In the genomic region with DNA sequence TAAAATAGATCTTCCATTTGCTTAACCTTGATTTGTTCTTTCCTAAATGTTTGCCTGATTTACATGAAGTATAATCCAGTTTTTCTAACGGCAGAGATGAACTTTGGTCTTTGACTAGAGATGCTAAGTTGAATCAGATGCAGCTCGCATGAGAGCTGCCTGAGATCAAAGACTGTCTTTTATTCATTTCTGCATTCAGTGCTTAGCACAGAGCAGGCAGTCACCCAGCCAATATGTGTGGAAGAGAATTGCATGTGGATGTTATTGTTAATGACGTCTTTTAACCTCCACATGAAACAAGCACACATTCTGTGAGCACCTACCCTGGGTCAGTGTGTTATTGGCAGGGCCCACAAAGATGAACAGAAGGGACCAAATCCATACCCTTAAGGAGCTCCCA, we compare ENCODE assay signal across 30 cellular contexts.
"Had no signal": no experiment of that assay in that cellular context is flagged by ENCODE, and none has a peak within 500 bp of the region (broad histone marks: within the 10 kb centered on the region; RNA-seq: fewer than 3 reads in every experiment).

No MANE protein-coding gene starts in this region.

- H3K4me1 Mint-ChIP-seq: activated CD4-positive, alpha-beta T cell treated with anti-CD3 and anti-CD28 coated beads for 36 hours; activated CD8-positive, alpha-beta memory T cell treated with anti-CD3 and anti-CD28 coated beads, Interleukin-2, amount 10 ng/mL, durations not matched to agents 7 days and 5 days; activated naive CD4-positive, alpha-beta T cell treated with anti-CD3 and anti-CD28 coated beads, Interleukin-2, amount 10 ng/mL, durations not matched to agents 7 days and 5 days; activated naive CD8-positive, alpha-beta T cell treated with anti-CD3 and anti-CD28 coated beads, Interleukin-2, amount 10 ng/mL, durations not matched to agents 7 days and 5 days; brain; T-helper 17 cell had no signal

- H3K27ac Mint-ChIP-seq: activated CD4-positive, alpha-beta memory T cell treated with anti-CD3 and anti-CD28 coated beads for 36 hours; activated CD4-positive, alpha-beta T cell treated with anti-CD3 and anti-CD28 coated beads for 36 hours; activated CD8-positive, alpha-beta memory T cell treated with anti-CD3 and anti-CD28 coated beads, Interleukin-2, amount 10 ng/mL, durations not matched to agents 7 days and 5 days; activated CD8-positive, alpha-beta T cell treated with anti-CD3 and anti-CD28 coated beads, Interleukin-2, amount 10 ng/mL, durations not matched to agents 7 days and 5 days; activated naive CD4-positive, alpha-beta T cell treated with anti-CD3 and anti-CD28 coated beads, Interleukin-2, amount 10 ng/mL, durations not matched to agents 7 days and 5 days; activated naive CD4-positive, alpha-beta T cell treated with anti-CD3 and anti-CD28 coated beads, Interleukin-2, amount 50 U/mL, for 72 hours; activated naive CD8-positive, alpha-beta T cell treated with anti-CD3 and anti-CD28 coated beads, Interleukin-2, amount 10 ng/mL, durations not matched to agents 7 days and 5 days; activated T-cell treated with anti-CD3 and anti-CD28 coated beads, Interleukin-2, amount 50 U/mL, for 72 hours; brain; T-helper 17 cell had no signal

- H3K4me3 Mint-ChIP-seq: activated CD4-positive, alpha-beta memory T cell treated with anti-CD3 and anti-CD28 coated beads for 36 hours; activated CD4-positive, alpha-beta T cell treated with anti-CD3 and anti-CD28 coated beads for 36 hours; activated CD8-positive, alpha-beta memory T cell treated with anti-CD3 and anti-CD28 coated beads, Interleukin-2, amount 10 ng/mL, durations not matched to agents 7 days and 5 days; activated CD8-positive, alpha-beta T cell treated with anti-CD3 and anti-CD28 coated beads, Interleukin-2, amount 10 ng/mL, durations not matched to agents 7 days and 5 days; activated naive CD4-positive, alpha-beta T cell treated with anti-CD3 and anti-CD28 coated beads, Interleukin-2, amount 10 ng/mL, durations not matched to agents 7 days and 5 days; activated naive CD8-positive, alpha-beta T cell treated with anti-CD3 and anti-CD28 coated beads, Interleukin-2, amount 10 ng/mL, durations not matched to agents 7 days and 5 days; activated T-cell treated with anti-CD3 and anti-CD28 coated beads, Interleukin-2, amount 50 U/mL, for 72 hours; brain; T-helper 17 cell had no signal

- H3K36me3 Mint-ChIP-seq: activated CD4-positive, alpha-beta memory T cell treated with anti-CD3 and anti-CD28 coated beads for 36 hours; activated CD8-positive, alpha-beta memory T cell treated with anti-CD3 and anti-CD28 coated beads, Interleukin-2, amount 10 ng/mL, durations not matched to agents 7 days and 5 days; activated naive CD4-positive, alpha-beta T cell treated with anti-CD3 and anti-CD28 coated beads, Interleukin-2, amount 10 ng/mL, durations not matched to agents 7 days and 5 days; activated naive CD4-positive, alpha-beta T cell treated with anti-CD3 and anti-CD28 coated beads, Interleukin-2, amount 50 U/mL, for 72 hours; activated naive CD8-positive, alpha-beta T cell treated with anti-CD3 and anti-CD28 coated beads, Interleukin-2, amount 10 ng/mL, durations not matched to agents 7 days and 5 days; brain had no signal

- H3K27ac ChIP-seq: ascending aorta, breast epithelium, cardiac muscle cell, colonic mucosa, foreskin keratinocyte, gastrocnemius medialis, heart right ventricle had no signal

- H3K9me3 Mint-ChIP-seq: activated CD4-positive, alpha-beta memory T cell treated with anti-CD3 and anti-CD28 coated beads for 36 hours; activated naive CD4-positive, alpha-beta T cell treated with anti-CD3 and anti-CD28 coated beads, Interleukin-2, amount 10 ng/mL, durations not matched to agents 7 days and 5 days; activated naive CD4-positive, alpha-beta T cell treated with anti-CD3 and anti-CD28 coated beads, Interleukin-2, amount 50 U/mL, for 72 hours; activated naive CD8-positive, alpha-beta T cell treated with anti-CD3 and anti-CD28 coated beads, Interleukin-2, amount 10 ng/mL, durations not matched to agents 7 days and 5 days; activated T-cell treated with anti-CD3 and anti-CD28 coated beads, Interleukin-2, amount 50 U/mL, for 72 hours; brain had no signal

- DNase-seq: activated CD4-positive, alpha-beta memory T cell treated with anti-CD3 and anti-CD28 coated beads for 36 hours; activated CD4-positive, alpha-beta T cell treated with anti-CD3 and anti-CD28 coated beads for 36 hours; activated CD4-positive, alpha-beta T cell treated with anti-CD3 and anti-CD28 coated beads, Interleukin-2, amount 50 U/mL, for 1 hour; activated CD4-positive, CD25-positive, alpha-beta regulatory T cell; activated CD4-positive, CD25-positive, alpha-beta regulatory T cell treated with anti-CD3 and anti-CD28 coated beads, Interleukin-2, amount 50 U/mL, for 72 hours; activated CD8-positive, alpha-beta memory T cell treated with anti-CD3 and anti-CD28 coated beads, Interleukin-2, amount 10 ng/mL, durations not matched to agents 7 days and 5 days; activated CD8-positive, alpha-beta memory T cell treated with anti-CD3 and anti-CD28 coated beads, Interleukin-2, amount 50 U/mL, for 4 hours; activated CD8-positive, alpha-beta T cell treated with anti-CD3 and anti-CD28 coated beads, Interleukin-2, amount 10 ng/mL, durations not matched to agents 7 days and 5 days; activated gamma-delta T cell; activated naive CD4-positive, alpha-beta T cell; activated naive CD4-positive, alpha-beta T cell treated with anti-CD3 and anti-CD28 coated beads, Interleukin-2, amount 10 ng/mL, durations not matched to agents 7 days and 5 days; activated naive CD8-positive, alpha-beta T cell treated with anti-CD3 and anti-CD28 coated beads, Interleukin-2, amount 10 ng/mL, durations not matched to agents 7 days and 5 days; activated T-cell treated with anti-CD3 and anti-CD28 coated beads, Interleukin-2, amount 50 U/mL, for 1 hour; activated T-cell treated with anti-CD3 and anti-CD28 coated beads, Interleukin-2, amount 50 U/mL, for 72 hours; central memory CD4-positive, alpha-beta T cell; cerebellar nuclear complex; colonic mucosa; effector CD8-positive, alpha-beta T cell; foreskin keratinocyte; gastrocnemius medialis; heart right ventricle; SW 1271; T-helper 1 cell; T-helper 17 cell had no signal

- H3K27me3 Mint-ChIP-seq: activated CD4-positive, alpha-beta memory T cell treated with anti-CD3 and anti-CD28 coated beads for 36 hours; activated CD4-positive, alpha-beta T cell treated with anti-CD3 and anti-CD28 coated beads for 36 hours; activated CD8-positive, alpha-beta memory T cell treated with anti-CD3 and anti-CD28 coated beads, Interleukin-2, amount 10 ng/mL, durations not matched to agents 7 days and 5 days; activated naive CD4-positive, alpha-beta T cell treated with anti-CD3 and anti-CD28 coated beads, Interleukin-2, amount 10 ng/mL, durations not matched to agents 7 days and 5 days; activated naive CD8-positive, alpha-beta T cell treated with anti-CD3 and anti-CD28 coated beads, Interleukin-2, amount 10 ng/mL, durations not matched to agents 7 days and 5 days; T-helper 17 cell had no signal

- ATAC-seq: activated CD4-positive, alpha-beta T cell treated with anti-CD3 and anti-CD28 coated beads for 36 hours; activated CD8-positive, alpha-beta memory T cell treated with anti-CD3 and anti-CD28 coated beads, Interleukin-2, amount 10 ng/mL, durations not matched to agents 7 days and 5 days; activated CD8-positive, alpha-beta T cell treated with anti-CD3 and anti-CD28 coated beads, Interleukin-2, amount 10 ng/mL, durations not matched to agents 7 days and 5 days; activated naive CD4-positive, alpha-beta T cell treated with anti-CD3 and anti-CD28 coated beads, Interleukin-2, amount 50 U/mL, for 72 hours; activated T-cell treated with anti-CD3 and anti-CD28 coated beads, Interleukin-2, amount 50 U/mL, for 72 hours; esophagus mucosa; foreskin keratinocyte; gastrocnemius medialis; heart right ventricle; T-helper 17 cell had no signal
